ENCODE assay signal across 1 cellular context in the genomic region with DNA sequence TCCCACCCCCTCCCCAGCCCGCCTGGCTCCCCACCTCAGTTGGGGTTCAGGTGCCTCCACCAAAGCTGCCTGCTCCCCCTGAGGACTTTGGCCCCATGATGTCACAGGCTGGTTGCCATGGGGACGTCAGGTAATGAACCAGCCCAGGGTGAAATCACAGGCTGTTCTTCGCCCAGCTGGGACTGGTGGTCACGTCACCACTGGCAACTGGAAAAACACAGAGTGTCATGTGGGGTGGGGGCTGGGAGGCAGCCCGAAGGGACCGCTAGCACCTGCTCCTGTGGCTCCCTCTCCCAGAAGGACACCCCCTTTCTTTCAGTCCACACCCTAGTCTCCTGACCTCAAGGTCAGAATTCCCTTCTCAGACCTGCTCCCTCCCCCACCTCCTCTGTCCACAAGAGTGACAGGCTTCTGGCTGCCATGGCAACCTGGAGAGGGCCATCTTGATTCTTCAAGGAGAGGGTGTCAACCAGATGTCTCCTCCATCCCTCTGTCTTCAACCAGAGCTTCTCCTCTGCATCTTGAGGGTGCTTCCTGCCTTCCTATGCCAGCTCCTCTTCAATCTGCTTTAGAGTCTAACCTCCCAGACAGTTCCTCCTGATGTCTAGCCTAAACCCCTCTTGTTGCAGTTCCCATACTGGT.
TF ChIP-seq lines count a peak whose summit lies in the region.

No MANE protein-coding gene starts in this region.

TF ChIP-seq in K562, 482 proteins besides CTCF, POLR2A, EP300 and RAD21 (continues in another document):
- TF ChIP-seq RCOR1 (IDR thresholded peaks at IDR 0.05; ENCODE audit: borderline replicate concordance in 1 of 2, low read depth in 2 of 2, low read length in 2 of 2) (no peak), RBM25 (IDR thresholded peaks at IDR 0.05; ENCODE audit: low read depth, low read length, severe bottlenecking) (peak; percentile 21), PCBP1 (IDR thresholded peaks at IDR 0.05; ENCODE audit: low read depth, low read length, poor library complexity, severe bottlenecking) (no peak), KAT8 (IDR thresholded peaks at IDR 0.05; ENCODE audit: low read depth) (no peak), ZNF766 (CRISPR knock-in tag; conservative IDR thresholded peaks at IDR 0.05) (no peak), GATAD2A (IDR thresholded peaks at IDR 0.05) (no peak), ZNF592 (IDR thresholded peaks at IDR 0.05) (no peak), ZNF407 (IDR thresholded peaks at IDR 0.05; ENCODE audit: low read depth) (no peak), PML (IDR thresholded peaks at IDR 0.05; ENCODE audit: low read length) (no peak), MAX (CRISPR knock-in tag; IDR thresholded peaks at IDR 0.05) (peak; percentile 47; the same call in 1 of the 2 replicates), VEZF1 (CRISPR knock-in tag; IDR thresholded peaks at IDR 0.05) (peak; percentile 43; the same call in 1 of the 2 replicates), FOXK1 (CRISPR knock-in tag; IDR thresholded peaks at IDR 0.05; ENCODE audit: borderline replicate concordance) (no peak), ASH1L (IDR thresholded peaks at IDR 0.05; ENCODE audit: borderline replicate concordance, low read depth, partially characterized antibody) (no peak), ATF7 (IDR thresholded peaks at IDR 0.05) (peak; percentile 41; the same call in 1 of the 2 replicates), HMGN3 (IDR thresholded peaks at IDR 0.05; ENCODE audit: borderline replicate concordance, extremely low read depth, insufficient read length, low read depth, low read length) (no peak), TRIM25 (IDR thresholded peaks at IDR 0.05; ENCODE audit: borderline replicate concordance) (no peak), ZNF12 (CRISPR knock-in tag; IDR thresholded peaks at IDR 0.05) (no peak), ZNF77 (CRISPR knock-in tag; IDR thresholded peaks at IDR 0.05) (no peak), TAL1 (IDR thresholded peaks at IDR 0.05) (no peak), MEIS2 (IDR thresholded peaks at IDR 0.05; ENCODE audit: partially characterized antibody) (peak; percentile 28), E2F4 (CRISPR knock-in tag; IDR thresholded peaks at IDR 0.05; ENCODE audit: low read depth) (no peak), MCM5 (IDR thresholded peaks at IDR 0.05; ENCODE audit: low read depth) (no peak), STAT6 (CRISPR knock-in tag; IDR thresholded peaks at IDR 0.05) (no peak), EWSR1 (IDR thresholded peaks at IDR 0.05; ENCODE audit: borderline replicate concordance, low read depth, partially characterized antibody) (no peak), NEUROD1 (IDR thresholded peaks at IDR 0.05; ENCODE audit: borderline replicate concordance, low read depth, low read length, partially characterized antibody) (no peak)
- TF ChIP-seq, protein P1, sequence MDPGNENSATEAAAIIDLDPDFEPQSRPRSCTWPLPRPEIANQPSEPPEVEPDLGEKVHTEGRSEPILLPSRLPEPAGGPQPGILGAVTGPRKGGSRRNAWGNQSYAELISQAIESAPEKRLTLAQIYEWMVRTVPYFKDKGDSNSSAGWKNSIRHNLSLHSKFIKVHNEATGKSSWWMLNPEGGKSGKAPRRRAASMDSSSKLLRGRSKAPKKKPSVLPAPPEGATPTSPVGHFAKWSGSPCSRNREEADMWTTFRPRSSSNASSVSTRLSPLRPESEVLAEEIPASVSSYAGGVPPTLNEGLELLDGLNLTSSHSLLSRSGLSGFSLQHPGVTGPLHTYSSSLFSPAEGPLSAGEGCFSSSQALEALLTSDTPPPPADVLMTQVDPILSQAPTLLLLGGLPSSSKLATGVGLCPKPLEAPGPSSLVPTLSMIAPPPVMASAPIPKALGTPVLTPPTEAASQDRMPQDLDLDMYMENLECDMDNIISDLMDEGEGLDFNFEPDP (CRISPR knock-in tag; IDR thresholded peaks at IDR 0.05) = no peak
